In the genomic region with DNA sequence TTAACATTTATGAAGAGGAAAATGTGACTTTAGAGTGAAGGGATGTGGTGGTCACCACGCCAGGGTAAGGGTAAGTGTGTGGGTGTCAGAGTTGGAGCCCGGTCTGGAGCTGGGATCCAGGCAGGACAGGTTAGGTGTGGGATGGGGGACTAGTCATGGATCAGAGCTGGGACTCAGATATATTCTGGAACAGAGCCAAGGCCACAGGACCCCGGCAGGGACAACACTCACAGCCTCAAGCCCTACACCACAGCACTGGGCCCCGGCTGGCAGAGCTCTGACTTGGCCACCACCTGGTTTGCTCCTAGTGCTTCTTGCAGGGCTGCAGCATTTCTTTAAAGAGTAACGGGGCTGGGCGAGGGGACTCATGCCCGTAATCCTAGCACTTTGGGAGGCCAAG, we compare ENCODE assay signal across 18 cellular contexts.
"Had no signal": no experiment of that assay in that cellular context is flagged by ENCODE, and none has a peak within 500 bp of the region (broad histone marks: within the 10 kb centered on the region; RNA-seq: fewer than 3 reads in every experiment).

No MANE protein-coding gene starts in this region.

- H3K36me3 Mint-ChIP-seq: activated naive CD8-positive, alpha-beta T cell had no signal

- H3K27ac Mint-ChIP-seq: activated naive CD8-positive, alpha-beta T cell; T-helper 1 cell treated with Interleukin-12 subunit alpha and Interleukin-12 subunit beta and Interleukin-4 antibody, amounts not matched to agents 30 μg/mL and 1 μg/mL, for 36 hours had no signal

- DNase-seq: activated CD4-positive, alpha-beta T cell treated with anti-CD3 and anti-CD28 coated beads for 4 hours; activated CD4-positive, alpha-beta T cell treated with anti-CD3 and anti-CD28 coated beads, Interleukin-2, amount 50 U/mL, for 48 hours; activated effector memory CD4-positive, alpha-beta T cell treated with Interleukin-2 at 50 U/mL for 16 hours; activated naive CD4-positive, alpha-beta T cell; activated T-cell treated with anti-CD3 and anti-CD28 coated beads, Interleukin-2, amount 50 U/mL, for 48 hours; adrenal gland; anterior cingulate cortex; MG63; MV-4-11; NCI-H1417 treated with DMSO at 0.1 percent for 48 hours; NCI-H187; NCI-H2081; NCI-H510A treated with DMSO at 0.1 percent for 48 hours; PC-9; SHP77 treated with DMSO at 0.1 percent for 48 hours had no signal

- H3K9me3 Mint-ChIP-seq: T-helper 1 cell treated with Interleukin-12 subunit alpha and Interleukin-12 subunit beta and Interleukin-4 antibody, amounts not matched to agents 30 μg/mL and 1 μg/mL, for 36 hours had no signal

- ATAC-seq: activated CD4-positive, CD25-positive, alpha-beta regulatory T cell treated with anti-CD3 and anti-CD28 coated beads, Interleukin-2, amount 50 U/mL, for 24 hours had no signal

- H3K4me3 Mint-ChIP-seq: activated naive CD8-positive, alpha-beta T cell; T-helper 1 cell treated with Interleukin-12 subunit alpha and Interleukin-12 subunit beta and Interleukin-4 antibody, amounts not matched to agents 30 μg/mL and 1 μg/mL, for 36 hours had no signal
